ENCODE assay signal across 8 cellular contexts in the genomic region with DNA sequence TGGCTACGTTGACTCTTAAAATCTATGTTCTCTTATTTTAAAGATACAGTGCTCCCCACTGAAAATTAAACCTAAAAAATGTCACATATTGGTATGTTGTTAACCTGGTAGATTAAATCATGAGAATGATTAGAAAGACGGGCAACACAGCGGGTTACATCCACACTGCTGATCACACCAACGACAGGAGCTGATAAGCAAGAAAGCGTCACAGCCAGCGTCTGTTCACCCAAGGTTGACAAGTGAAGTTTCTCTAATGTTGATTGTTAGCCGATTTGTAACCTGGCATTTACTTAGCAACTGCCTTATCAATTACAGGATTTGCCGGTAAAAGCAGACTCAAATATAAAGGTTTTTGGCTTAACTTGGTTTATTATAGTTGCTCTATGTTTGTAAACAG.
"Had no signal": no experiment of that assay in that cellular context is flagged by ENCODE, and none has a peak within 500 bp of the region (broad histone marks: within the 10 kb centered on the region; RNA-seq: fewer than 3 reads in every experiment).

No MANE protein-coding gene starts in this region.

- H3K4me3 ChIP-seq: GM23248, HAP-1 had no signal

- H3K9me3 Mint-ChIP-seq: HFFc6 had no signal

- H3K27ac Mint-ChIP-seq: HFFc6, IgD-negative memory B cell had no signal

- H3K27ac ChIP-seq: GM23248 had no signal

- H3K9ac ChIP-seq: GM23248 had no signal

- DNase-seq: GM23248, GOT3, H7, HFFc6, KG1 had no signal

- ATAC-seq: HCT116 had no signal

- H3K9me3 ChIP-seq: HAP-1 had no signal

- H3K4me3 Mint-ChIP-seq: HFFc6, IgD-negative memory B cell had no signal

- H3K4me1 ChIP-seq: HAP-1 had no signal
